In genomic region chr5:11251242-11251641, GRCh38 we compare ENCODE assay signal across 14 cellular contexts.
DNase-seq lines count a peak whose midpoint lies in the region; ATAC-seq and TF ChIP-seq lines count a peak whose summit lies in the region.
"Had no signal": no experiment of that assay in that cellular context is flagged by ENCODE, and none has a peak within 500 bp of the region (broad histone marks: within the 10 kb centered on the region; RNA-seq: fewer than 3 reads in every experiment).

No MANE protein-coding gene starts in this region.

- no peaks in the 10 kb centered on the region for H3K36me3 Mint-ChIP-seq in Calu3 (ENCODE audit: insufficient read depth, unreplicated experiment)

- peak overlapping the region; percentile 27 for H3K27ac Mint-ChIP-seq in Calu3 (ENCODE audit: unreplicated experiment)
- H3K27ac Mint-ChIP-seq: activated naive CD4-positive, alpha-beta T cell treated with anti-CD3 and anti-CD28 coated beads for 36 hours; stimulated activated naive CD8-positive, alpha-beta T cell treated with anti-CD3 and anti-CD28 coated beads, Interleukin-15, Interleukin-2, amounts not matched to agents 100 ng/mL and 50 ng/mL, for 24 hours had no signal

- intact Hi-C loops in Calu3 (cut with micrococcal nuclease; ENCODE audit: unreplicated experiment), result loop anchor here (1.0 to 5.0 kb wide), 2 partner anchors 263 to 554 kb away; no protein-coding TSS in a partner anchor

- in situ Hi-C loops in astrocyte of the spinal cord (cut with HindIII; ENCODE audit: low sequenced_read_pairs), result no loop called here

- no peaks in the 10 kb centered on the region for H3K36me3 ChIP-seq in HUES48 (ENCODE audit: control insufficient read depth, insufficient read depth, low read length)
- H3K36me3 ChIP-seq: right atrium auricular region had no signal

- no peak overlapping the region for H3K9ac ChIP-seq in HUES48 (ENCODE audit: low read depth, low read length)

- H3K4me1 Mint-ChIP-seq in Calu3 (ENCODE audit: low read depth, unreplicated experiment), result peaks cover 27% of the 10 kb centered on the region

- H3K4me3 ChIP-seq in HUES48 (ENCODE audit: low read depth, low read length) (peak overlapping the region; percentile 27; the same call in 1 of the 2 replicates), astrocyte of the spinal cord (ENCODE audit: low read depth, low read length) (no peak overlapping the region)
- H3K4me3 ChIP-seq: right atrium auricular region had no signal

- peaks cover 8% of the 10 kb centered on the region for H3K4me1 ChIP-seq in HUES48 (ENCODE audit: control insufficient read depth, insufficient read depth, low read length)

- H3K27me3 Mint-ChIP-seq in Calu3 (ENCODE audit: unreplicated experiment), result no peaks in the 10 kb centered on the region
- H3K27me3 Mint-ChIP-seq: stimulated activated naive CD8-positive, alpha-beta T cell treated with anti-CD3 and anti-CD28 coated beads, Interleukin-15, Interleukin-2, amounts not matched to agents 100 ng/mL and 50 ng/mL, for 24 hours had no signal

- H3K4me3 Mint-ChIP-seq in Calu3 (ENCODE audit: low read depth, unreplicated experiment), result peak overlapping the region; percentile 44
- H3K4me3 Mint-ChIP-seq: activated naive CD4-positive, alpha-beta T cell treated with anti-CD3 and anti-CD28 coated beads for 36 hours; stimulated activated naive CD8-positive, alpha-beta T cell treated with anti-CD3 and anti-CD28 coated beads, Interleukin-15, Interleukin-2, amounts not matched to agents 100 ng/mL and 50 ng/mL, for 24 hours had no signal

- H3K27ac ChIP-seq in HUES48 (ENCODE audit: low read depth, low read length), result no peak overlapping the region
- H3K27ac ChIP-seq: right atrium auricular region had no signal

- CTCF ChIA-PET in Calu3 (lab: Charles Lee), result no interaction called here

- TF ChIP-seq CTCF in Calu3 (IDR thresholded peaks at IDR 0.05; ENCODE audit: unreplicated experiment), result no peak
- TF ChIP-seq CTCF in astrocyte of the spinal cord (IDR thresholded peaks at IDR 0.05; ENCODE audit: low read depth, low read length), result no peak

- ATAC-seq in GM18861 (IDR thresholded peaks at IDR 0.05; ENCODE audit: unreplicated experiment), result no peak
- ATAC-seq in HG02623 (IDR thresholded peaks at IDR 0.05; ENCODE audit: unreplicated experiment), result no peak

- H3K9me3 Mint-ChIP-seq in Calu3 (ENCODE audit: low read depth, unreplicated experiment), result no peaks in the 10 kb centered on the region
- H3K9me3 Mint-ChIP-seq: activated naive CD4-positive, alpha-beta T cell treated with anti-CD3 and anti-CD28 coated beads for 36 hours; stimulated activated naive CD8-positive, alpha-beta T cell treated with anti-CD3 and anti-CD28 coated beads, Interleukin-15, Interleukin-2, amounts not matched to agents 100 ng/mL and 50 ng/mL, for 24 hours had no signal

- no peaks in the 10 kb centered on the region for H3K27me3 ChIP-seq in HUES48 (ENCODE audit: control insufficient read depth, insufficient read depth, low read length)
- H3K27me3 ChIP-seq: right atrium auricular region had no signal

- no TSS peak for BruUV-seq in Calu3 (replicated peaks; lab: Mats Ljungman, UMichigan)

- peak; percentile 53 for DNase-seq in Calu3
- DNase-seq in astrocyte of the spinal cord (ENCODE audit: low read depth, low spot score), result peak; percentile 41
- peak; percentile 72 for DNase-seq in left kidney (ENCODE audit: low read depth, low spot score)
- no peak for DNase-seq in nucleus accumbens (lab: John Stamatoyannopoulos, UW)
- DNase-seq in globus pallidus (ENCODE audit: low spot score), result no peak
- DNase-seq: activated naive CD4-positive, alpha-beta T cell treated with anti-CD3 and anti-CD28 coated beads for 36 hours; DMS79 treated with DMSO at 0.1 percent for 48 hours; NCI-H1694; NCI-H82 had no signal

- H3K9me3 ChIP-seq in HUES48 (ENCODE audit: control insufficient read depth, insufficient read depth, low read length), result no peaks in the 10 kb centered on the region
- H3K9me3 ChIP-seq: right atrium auricular region had no signal

Comparison
In these comparisons a context has a peak if more than half of its experiments do, and no peak if none do; other contexts are left out.
1. DNase-seq: peak in Calu3 (single experiment), astrocyte of the spinal cord (single experiment) and left kidney (single experiment); none in nucleus accumbens (0 of 56) and globus pallidus (single experiment).